13 cellular contexts compared by ENCODE assay signal in genomic region chr3:127689266-127689860, GRCh38. TPM values are rescaled to one million over a fixed set of nuclear protein-coding genes. Genes with fewer than 3 reads are reported as not detected.
DNase-seq lines count a peak whose midpoint lies in the region; ATAC-seq and TF ChIP-seq lines count a peak whose summit lies in the region.
"Had no signal": no experiment of that assay in that cellular context is flagged by ENCODE, and none has a peak within 500 bp of the region (broad histone marks: within the 10 kb centered on the region; RNA-seq: fewer than 3 reads in every experiment).

No MANE protein-coding gene starts in this region.

- no peak for TF ChIP-seq CTCF in AG04450 (IDR thresholded peaks at IDR 0.05; ENCODE audit: low read depth, low read length)
- no peak for TF ChIP-seq CTCF in left ventricle myocardium inferior (IDR thresholded peaks at IDR 0.05; ENCODE audit: borderline replicate concordance)

- H3K14ac ChIP-seq in trophoblast cell (ENCODE audit: low read length), result peak overlapping the region; percentile 83

- peak overlapping the region; percentile 95 for H2AK5ac ChIP-seq in trophoblast cell (ENCODE audit: low read length)

- peak overlapping the region; percentile 35 for H2AFZ ChIP-seq in trophoblast cell (ENCODE audit: insufficient read depth, low read length, poor library complexity)

- H3K9ac ChIP-seq in trophoblast cell (ENCODE audit: low read length), result no peak overlapping the region

- peak overlapping the region; percentile 34 for H3K4ac ChIP-seq in trophoblast cell (ENCODE audit: low read depth, low read length)

- peak overlapping the region; percentile 85 for H4K91ac ChIP-seq in trophoblast cell (ENCODE audit: low read depth, low read length)

- H3K4me1 ChIP-seq in SJSA1 (replicated peaks) (peaks cover 57% of the 10 kb centered on the region), left ventricle myocardium inferior (peaks cover 56% of the 10 kb centered on the region), trophoblast cell (ENCODE audit: control insufficient read depth in 1 of 2, insufficient read depth in 2 of 2, low read length in 2 of 2) (peaks cover 13 to 28% of the 10 kb centered on the region in 2 experiments), HAP-1 (no peaks in the 10 kb centered on the region)
- H3K4me1 ChIP-seq: uterus had no signal

- CTCF ChIA-PET in AG04450 (lab: Charles Lee), result interaction anchor here (0.6 to 2.6 kb wide), 8 partner anchors 10 to 282 kb away, joined by 3 to 8 read pairs (median 4); no protein-coding TSS in a partner anchor

- in situ Hi-C loops in HAP-1 (cut with MboI; ENCODE audit: low sequenced_read_pairs), result loop anchor here (25.0 kb wide), 1 partner anchor 273 kb away; no protein-coding TSS in a partner anchor

- peak overlapping the region; percentile 33 for H2BK5ac ChIP-seq in trophoblast cell (ENCODE audit: low read depth, low read length, poor library complexity)

- H3K27ac ChIP-seq in AG04450 (ENCODE audit: low read depth, low read length), result peak overlapping the region; percentile 93
- H3K27ac ChIP-seq in SJSA1, result peak overlapping the region; percentile 86
- H3K27ac ChIP-seq in left ventricle myocardium inferior (replicated peaks), result peak overlapping the region; percentile 96
- peak overlapping the region; percentile 29 for H3K27ac ChIP-seq in trophoblast cell (ENCODE audit: low read depth, low read length)

- POLR2A ChIA-PET in AG04450 (lab: Yijun Ruan, JAX), result interaction anchor here (0.6 to 1.9 kb wide), 3 partner anchors 8 to 114 kb away, joined by 4 to 11 read pairs (median 8); no protein-coding TSS in a partner anchor

- H2BK12ac ChIP-seq in trophoblast cell (ENCODE audit: low read length), result peak overlapping the region; percentile 91

- H3K79me1 ChIP-seq in trophoblast cell (ENCODE audit: low read length), result peaks cover 15% of the 10 kb centered on the region

- H3K36me3 ChIP-seq in SJSA1, result peaks cover 40% of the 10 kb centered on the region
- peaks cover 21% of the 10 kb centered on the region for H3K36me3 ChIP-seq in left ventricle myocardium inferior
- no peaks in the 10 kb centered on the region for H3K36me3 ChIP-seq in trophoblast cell (ENCODE audit: control insufficient read depth in 1 of 2, insufficient read depth in 2 of 2, low read length in 2 of 2)
- H3K36me3 ChIP-seq in HAP-1 (replicated peaks), result no peaks in the 10 kb centered on the region
- H3K36me3 ChIP-seq: uterus had no signal

- H3K4me3 ChIP-seq in AG04450 (ENCODE audit: low read depth, low read length) (no peak overlapping the region), SJSA1 (no peak overlapping the region), left ventricle myocardium inferior (no peak overlapping the region), trophoblast cell (ENCODE audit: low read depth, low read length) (no peak overlapping the region), HAP-1 (no peak overlapping the region)
- H3K4me3 ChIP-seq: uterus had no signal

- peak overlapping the region; percentile 62 for H4K8ac ChIP-seq in trophoblast cell (ENCODE audit: low read depth, low read length)

- no peak for ATAC-seq in GM19324 (IDR thresholded peaks at IDR 0.05; ENCODE audit: low FRiP score, unreplicated experiment)

- H3K23ac ChIP-seq in trophoblast cell (ENCODE audit: low read length), result no peak overlapping the region

- peak overlapping the region; percentile 92 for H3K18ac ChIP-seq in trophoblast cell (ENCODE audit: low read length)

- H3K9me3 ChIP-seq in AG04450 (ENCODE audit: control insufficient read depth, insufficient read depth, low read length), result no peaks in the 10 kb centered on the region; the same call in 1 of the 2 replicates
- no peaks in the 10 kb centered on the region; the same call in 1 of the 2 replicates for H3K9me3 ChIP-seq in SJSA1 (replicated peaks)
- H3K9me3 ChIP-seq in left ventricle myocardium inferior (replicated peaks), result no peaks in the 10 kb centered on the region
- H3K9me3 ChIP-seq in trophoblast cell (ENCODE audit: insufficient read depth, low read depth, low read length), result peaks cover 2% of the 10 kb centered on the region
- no peaks in the 10 kb centered on the region for H3K9me3 ChIP-seq in HAP-1
- H3K9me3 ChIP-seq: uterus had no signal

- peak overlapping the region; percentile 81 for H2BK120ac ChIP-seq in trophoblast cell (ENCODE audit: insufficient read depth, low read length, poor library complexity)

- whole genome bisulfite sequencing in trophoblast cell (ENCODE audit: extremely low coverage, insufficient coverage, insufficient read length), result no CpG with 5 or more reads among the region's 19 CpGs

- H3K27me3 ChIP-seq in AG04450 (ENCODE audit: control insufficient read depth, insufficient read depth, low read length) (no peaks in the 10 kb centered on the region), SJSA1 (replicated peaks) (no peaks in the 10 kb centered on the region), left ventricle myocardium inferior (ENCODE audit: low read depth) (no peaks in the 10 kb centered on the region), trophoblast cell (ENCODE audit: insufficient read depth, low read length) (no peaks in the 10 kb centered on the region), HAP-1 (ENCODE audit: low read depth) (no peaks in the 10 kb centered on the region)
- H3K27me3 ChIP-seq: uterus had no signal

- no peak overlapping the region for H3K4me2 ChIP-seq in trophoblast cell (ENCODE audit: low read length)

- no peak for DNase-seq in AG04450 (ENCODE audit: low read depth, low spot score)
- DNase-seq in SJSA1 (ENCODE audit: low read depth in 1 of 2, low spot score in 2 of 2), result no peak
- DNase-seq in left ventricle myocardium inferior, result peak; percentile 7
- DNase-seq in trophoblast cell, result no peak
- no peak for DNase-seq in activated gamma-delta T cell (lab: John Stamatoyannopoulos, UW)
- DNase-seq in NAMALWA (ENCODE audit: low spot score), result no peak
- no peak for DNase-seq in HAP-1 (ENCODE audit: low spot score in 2 of 2)
- DNase-seq: activated CD4-positive, alpha-beta memory T cell treated with anti-CD3 and anti-CD28 coated beads for 36 hours; KG1; NCI-H187 treated with DMSO at 0.1 percent for 48 hours; small intestine had no signal

- intact Hi-C loops in left ventricle myocardium inferior (cut with micrococcal nuclease), result no loop called here

- H3K79me2 ChIP-seq in trophoblast cell (ENCODE audit: control insufficient read depth, insufficient read depth, low read length, poor library complexity), result peaks cover 3% of the 10 kb centered on the region

- H4K12ac ChIP-seq in trophoblast cell (ENCODE audit: low read depth, low read length), result peak overlapping the region; percentile 31

RNA-seq across cellular contexts. Expression of gene ABTB1, which starts 16.6 kb away (rescaled TPM):
- 15.5 and 19.5 TPM in 2 replicates for polyA plus RNA-seq in AG04450 (2011; rRNA removed)
- polyA minus RNA-seq in AG04450 (2011; rRNA and poly(A)+ RNA removed), result 22.1 and 30.5 TPM in 2 replicates
- 1.3 and 1.4 TPM in 2 replicates for total RNA-seq in SJSA1 (2014; rRNA removed; shearing (Covaris generic))
- 29.9 TPM for total RNA-seq in left ventricle myocardium inferior
- polyA plus RNA-seq in trophoblast cell (2013), result 3.6 and 4.3 TPM in 2 replicates

Comparison
In these comparisons a context has a peak if more than half of its experiments do, and no peak if none do; other contexts are left out.
1. H3K27ac ChIP-seq: peak in every context shown above with its lines; median percentile 96 in left ventricle myocardium inferior; 93 in AG04450; 86 in SJSA1; 29 in trophoblast cell.
2. RNA of gene ABTB1, which starts 16.6 kb away (total RNA-seq): 29.9 TPM in left ventricle myocardium inferior (single experiment); 1.3 to 1.4 TPM in SJSA1; every median in the first group is over 10 times any median in the second.